In genomic region chr17:41972571-41973411, GRCh38 we compare ENCODE assay signal across 8 cellular contexts. TPM values are rescaled to one million over a fixed set of nuclear protein-coding genes. Genes with fewer than 3 reads are reported as not detected.
DNase-seq lines count a peak whose midpoint lies in the region; ATAC-seq and TF ChIP-seq lines count a peak whose summit lies in the region.

No MANE protein-coding gene starts in this region.

- H3K36me3 ChIP-seq in PC-3 (ENCODE audit: low read depth, low read length) = peaks cover 26% of the 10 kb centered on the region
- peaks cover 82% of the 10 kb centered on the region for H3K36me3 ChIP-seq in skeletal muscle satellite cell (ENCODE audit: insufficient read depth, low read length)

- H3K4me2 ChIP-seq in PC-3 (ENCODE audit: low read length) = peak overlapping the region; percentile 42
- no peak overlapping the region for H3K4me2 ChIP-seq in skeletal muscle satellite cell (ENCODE audit: low read length)

- no peak for TF ChIP-seq CTCF in PC-3 (conservative IDR thresholded peaks at IDR 0.05; ENCODE audit: low read depth, low read length)

- peak; percentile 65 for DNase-seq in DMS 273 (lab: John Stamatoyannopoulos, UW; ENCODE audit: unreplicated experiment)
- DNase-seq in DMS 273 treated with DMSO at 0.1 percent for 48 hours (lab: John Stamatoyannopoulos, UW) = no peak
- DNase-seq in PC-3 = peak; percentile 80
- DNase-seq in left cardiac atrium = peak; percentile 56
- no peak for DNase-seq in OCI-M2 (lab: John Stamatoyannopoulos, UW; ENCODE audit: unreplicated experiment)

- CTCF ChIA-PET in PC-3 (lab: Charles Lee) = no interaction called here

- peak overlapping the region; percentile 63 for H3K27ac ChIP-seq in PC-3 (ENCODE audit: low read length)

- H3K9me2 ChIP-seq in PC-3 (replicated peaks; ENCODE audit: low read length) = no peaks in the 10 kb centered on the region

- no peak overlapping the region for H2AFZ ChIP-seq in PC-3 (ENCODE audit: low read length)

- H4K20me1 ChIP-seq in PC-3 (ENCODE audit: low read length) = peaks cover 12% of the 10 kb centered on the region

- ATAC-seq in PC-3 = peak; percentile 72
- ATAC-seq in left cardiac atrium = peak; percentile 30 to 45
- ATAC-seq in GM19324 (IDR thresholded peaks at IDR 0.05; ENCODE audit: low FRiP score, unreplicated experiment) = no peak
- no peak for ATAC-seq in GM18870 (IDR thresholded peaks at IDR 0.05; ENCODE audit: unreplicated experiment)

- peaks cover 45% of the 10 kb centered on the region for H3K79me2 ChIP-seq in PC-3 (ENCODE audit: low read length)

- peaks cover 35% of the 10 kb centered on the region for H3K4me1 ChIP-seq in PC-3 (ENCODE audit: insufficient read depth, low read length)
- peaks cover 40% of the 10 kb centered on the region for H3K4me1 ChIP-seq in skeletal muscle satellite cell (ENCODE audit: control insufficient read depth, insufficient read depth, low read length)

- BruUV-seq in PC-3 (replicated peaks; lab: Mats Ljungman, UMichigan) = no TSS peak

- no peaks in the 10 kb centered on the region for H3K9me3 ChIP-seq in PC-3 (ENCODE audit: low read length)
- no peaks in the 10 kb centered on the region for H3K9me3 ChIP-seq in skeletal muscle satellite cell (replicated peaks; ENCODE audit: low read length)

- intact Hi-C loops in PC-3 (cut with micrococcal nuclease) (no loop called here), left cardiac atrium (cut with DNase I) (no loop called here)

- POLR2A ChIA-PET in PC-3 (lab: Charles Lee; ENCODE audit: unreplicated experiment) = interaction anchor here (0.6 to 0.7 kb wide), 3 partner anchors 46 to 451 kb away, joined by 3 to 4 read pairs (median 4); no protein-coding TSS in a partner anchor

- no peak overlapping the region for H3K9ac ChIP-seq in PC-3 (ENCODE audit: low read length)
- H3K9ac ChIP-seq in skeletal muscle satellite cell (ENCODE audit: low read depth, low read length) = peak overlapping the region; percentile 19

- H3K27me3 ChIP-seq in PC-3 (ENCODE audit: low read length) = no peaks in the 10 kb centered on the region
- H3K27me3 ChIP-seq in skeletal muscle satellite cell (ENCODE audit: control insufficient read depth, insufficient read depth, low read length) = no peaks in the 10 kb centered on the region

- H3F3A ChIP-seq in PC-3 (ENCODE audit: low read length, unreplicated experiment) = no peaks in the 10 kb centered on the region

- H3K4me3 ChIP-seq in PC-3 (ENCODE audit: low read length) (0 out of 2 replicates have a peak overlapping the region, but pooled peaks have one; percentile 26), skeletal muscle satellite cell (ENCODE audit: low read length) (no peak overlapping the region)

RNA-seq across cellular contexts. Expression of gene CNP, which starts 6.2 kb away (rescaled TPM):
- total RNA-seq in PC-3 (2014; rRNA removed) (75.4 and 91.6 TPM in 2 replicates), left cardiac atrium (10 to 100 TPM; 40.3 to 43.7 TPM)
- total RNA-seq in skeletal muscle satellite cell (2012; rRNA removed) = 32.8 and 33.2 TPM in 2 replicates

RNA-seq across cellular contexts. Expression of gene ODAD4, which starts 42.4 kb away (rescaled TPM):
- total RNA-seq in PC-3 (2014; rRNA removed) (0.15 and 0.98 TPM in 2 replicates), left cardiac atrium (1 to 10 TPM; 1.0 to 1.3 TPM)
- total RNA-seq in skeletal muscle satellite cell (2012; rRNA removed) = 0.25 and 0.66 TPM in 2 replicates

RNA-seq across cellular contexts. Expression of gene DNAJC7, which starts 44.4 kb away (rescaled TPM):
- 60.1 and 76.3 TPM in 2 replicates for total RNA-seq in PC-3 (2014; rRNA removed)
- 10 to 100 TPM; 57.5 to 73.9 TPM for total RNA-seq in left cardiac atrium
- total RNA-seq in skeletal muscle satellite cell (2012; rRNA removed) = 58.3 and 63.6 TPM in 2 replicates

RNA-seq across cellular contexts. Expression of gene NKIRAS2, which starts 47.1 kb away (rescaled TPM):
- total RNA-seq in PC-3 (2014; rRNA removed) = 39.4 and 46.6 TPM in 2 replicates
- total RNA-seq in left cardiac atrium = 10 to 100 TPM; 35.3 to 45.9 TPM
- total RNA-seq in skeletal muscle satellite cell (2012; rRNA removed) = 21.5 and 27.5 TPM in 2 replicates

RNA-seq across cellular contexts. Expression of gene ACLY, which starts 54.0 kb away (rescaled TPM):
- 110 and 114 TPM in 2 replicates for total RNA-seq in PC-3 (2014; rRNA removed)
- total RNA-seq in left cardiac atrium = 10 to 100 TPM; 58.7 to 72.2 TPM
- 289 and 299 TPM in 2 replicates for total RNA-seq in skeletal muscle satellite cell (2012; rRNA removed)

Comparison
In these comparisons a context has a peak if more than half of its experiments do, and no peak if none do; other contexts are left out.
1. DNase-seq: peak in DMS 273 (single experiment), PC-3 (single experiment) and left cardiac atrium (single experiment); none in DMS 273 treated with DMSO at 0.1 percent for 48 hours (single experiment) and OCI-M2 (single experiment).
2. ATAC-seq: peak in PC-3 (single experiment) and left cardiac atrium (2 of 2); none in GM19324 (single experiment) and GM18870 (single experiment).